16 cellular contexts compared by ENCODE assay signal in the genomic region with DNA sequence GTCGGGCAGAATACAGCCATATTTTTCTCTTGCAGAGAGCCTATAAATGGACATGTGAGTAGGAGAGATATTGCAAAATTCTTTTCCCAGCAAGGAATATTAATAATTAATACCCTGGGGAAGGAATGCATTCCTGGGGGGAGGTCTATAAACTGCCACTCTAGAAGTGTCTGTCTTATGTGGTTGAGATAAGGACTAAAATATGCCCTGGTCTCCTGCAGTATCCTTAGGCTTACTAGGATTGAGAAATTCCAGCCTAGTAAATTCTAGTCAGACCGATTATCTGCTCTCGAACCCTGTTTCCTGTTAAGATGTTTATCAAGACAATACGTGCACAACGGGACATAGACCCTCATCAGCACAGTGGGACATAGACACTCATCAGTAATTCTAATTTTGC.
A peak's percentile ranks its signal among the peaks of the same experiment; 100 is the strongest.
DNase-seq lines count a peak whose midpoint lies in the region; ATAC-seq and TF ChIP-seq lines count a peak whose summit lies in the region.
"Had no signal": no experiment of that assay in that cellular context is flagged by ENCODE, and none has a peak within 500 bp of the region (broad histone marks: within the 10 kb centered on the region; RNA-seq: fewer than 3 reads in every experiment).

No MANE protein-coding gene starts in this region.

- no peak for ATAC-seq in lower lobe of right lung
- ATAC-seq: A549, GM23338, HepG2 had no signal

- no peak overlapping the region for H3K4ac ChIP-seq in mesenchymal stem cell (ENCODE audit: low read depth in 1 of 2, low read length in 2 of 2)

- no peak overlapping the region for H3K4me2 ChIP-seq in mesenchymal stem cell (ENCODE audit: low read length, poor library complexity, severe bottlenecking)
- H3K4me2 ChIP-seq: A549, BLaER1, GM23338 had no signal

- H3K27me3 ChIP-seq in mesenchymal stem cell (ENCODE audit: control insufficient read depth in 1 of 2, insufficient read depth in 1 of 2, low read length in 2 of 2), result no peaks in the 10 kb centered on the region
- no peaks in the 10 kb centered on the region for H3K27me3 ChIP-seq in lower lobe of right lung (ENCODE audit: low read depth)
- H3K27me3 ChIP-seq: BLaER1 had no signal

- no peak overlapping the region for H2AFZ ChIP-seq in mesenchymal stem cell (ENCODE audit: low read depth, low read length)
- H2AFZ ChIP-seq: GM23338 had no signal

- H4K8ac ChIP-seq in mesenchymal stem cell (ENCODE audit: low read length), result no peak overlapping the region

- no peak overlapping the region for H2BK120ac ChIP-seq in mesenchymal stem cell (ENCODE audit: low read depth, low read length)

- no peak for TF ChIP-seq CTCF in lower lobe of right lung (IDR thresholded peaks at IDR 0.05)

- no peak overlapping the region for H2AK5ac ChIP-seq in mesenchymal stem cell (ENCODE audit: low read length, severe bottlenecking)

- 84% methylated on average over 5 of the region's 5 CpGs for WGBS in mesenchymal stem cell

- no peak overlapping the region for H3K18ac ChIP-seq in mesenchymal stem cell (ENCODE audit: low read depth in 1 of 2, low read length in 2 of 2)

- H3K23ac ChIP-seq in mesenchymal stem cell (ENCODE audit: low read length in 2 of 2), result no peak overlapping the region

- no peak overlapping the region for H2BK5ac ChIP-seq in mesenchymal stem cell (ENCODE audit: low read depth, low read length, poor library complexity, severe bottlenecking)

- H3K9ac ChIP-seq in mesenchymal stem cell (ENCODE audit: low read length), result no peak overlapping the region
- H3K9ac ChIP-seq: BLaER1 had no signal

- H3K4me3 ChIP-seq in mesenchymal stem cell (ENCODE audit: insufficient read depth in 1 of 2, low read depth in 1 of 2, low read length in 2 of 2) (no peak overlapping the region), lower lobe of right lung (no peak overlapping the region)
- H3K4me3 ChIP-seq: A549, BLaER1, GM23338 had no signal

- H3K9me3 ChIP-seq in mesenchymal stem cell (ENCODE audit: control insufficient read depth, low read length), result peaks cover 15% of the 10 kb centered on the region
- peaks cover 18% of the 10 kb centered on the region for H3K9me3 ChIP-seq in lower lobe of right lung
- H3K9me3 ChIP-seq: A549 had no signal

- no peaks in the 10 kb centered on the region for H3K79me1 ChIP-seq in mesenchymal stem cell (replicated peaks; ENCODE audit: low read length, poor library complexity, severe bottlenecking)

- H3K14ac ChIP-seq in mesenchymal stem cell (ENCODE audit: low read length in 2 of 2), result no peak overlapping the region

- intact Hi-C loops in lower lobe of right lung (cut with DNase I), result no loop called here

- H2BK15ac ChIP-seq in mesenchymal stem cell (ENCODE audit: low read depth, poor library complexity, severe bottlenecking), result no peak overlapping the region

- H3K36me3 ChIP-seq in mesenchymal stem cell (ENCODE audit: control insufficient read depth in 1 of 2, insufficient read depth in 2 of 2, low read depth in 1 of 2, low read length in 2 of 2) (no peaks in the 10 kb centered on the region), lower lobe of right lung (no peaks in the 10 kb centered on the region)
- H3K36me3 ChIP-seq: BLaER1 had no signal

- peak; percentile 7 for DNase-seq in DMS53 (lab: John Stamatoyannopoulos, UW)
- DNase-seq in DMS53 treated with DMSO at 0.1 percent for 48 hours (lab: John Stamatoyannopoulos, UW; ENCODE audit: unreplicated experiment), result no peak
- peak; percentile 36 for DNase-seq in OCI-M1 (lab: John Stamatoyannopoulos, UW)
- peak; percentile 1 for DNase-seq in mesenchymal stem cell
- no peak for DNase-seq in stimulated activated CD4-positive, alpha-beta T cell treated with anti-CD3 and anti-CD28 coated beads, Interleukin-2, amount 100 ng/mL, for 48 hours
- DNase-seq in NCI-H2029 treated with DMSO at 0.1 percent for 48 hours (lab: John Stamatoyannopoulos, UW), result no peak
- no peak for DNase-seq in lower lobe of right lung
- DNase-seq: CD4-positive, alpha-beta memory T cell; DMS153; DND-41; EL had no signal

- H2BK12ac ChIP-seq in mesenchymal stem cell (ENCODE audit: low read length in 2 of 2), result no peak overlapping the region

- no peaks in the 10 kb centered on the region for H3K4me1 ChIP-seq in mesenchymal stem cell (ENCODE audit: control insufficient read depth, insufficient read depth, low read depth, low read length)
- no peaks in the 10 kb centered on the region for H3K4me1 ChIP-seq in lower lobe of right lung
- H3K4me1 ChIP-seq: A549, BLaER1 had no signal

- H4K91ac ChIP-seq in mesenchymal stem cell (ENCODE audit: low read length), result no peak overlapping the region

- H3K27ac ChIP-seq in mesenchymal stem cell (ENCODE audit: low read length, poor library complexity, severe bottlenecking) (no peak overlapping the region), lower lobe of right lung (no peak overlapping the region)
- H3K27ac ChIP-seq: 22Rv1, A549, BLaER1 had no signal

Comparison
In these comparisons a context has a peak if more than half of its experiments do, and no peak if none do; other contexts are left out.
1. DNase-seq: peak in DMS53 (single experiment), OCI-M1 (single experiment) and mesenchymal stem cell (single experiment); none in DMS53 treated with DMSO at 0.1 percent for 48 hours (single experiment), stimulated activated CD4-positive, alpha-beta T cell treated with anti-CD3 and anti-CD28 coated beads, Interleukin-2, amount 100 ng/mL, for 48 hours (0 of 2), NCI-H2029 treated with DMSO at 0.1 percent for 48 hours (single experiment) and lower lobe of right lung (single experiment).